8 cellular contexts compared by ENCODE assay signal in genomic region chr15:101613130-101614000, GRCh38. TPM values are rescaled to one million over a fixed set of nuclear protein-coding genes. Genes with fewer than 3 reads are reported as not detected.
A peak's percentile ranks its signal among the peaks of the same experiment; 100 is the strongest.
DNase-seq lines count a peak whose midpoint lies in the region; ATAC-seq lines count a peak whose summit lies in the region.

No MANE protein-coding gene starts in this region.

- no peak overlapping the region for H3K14ac ChIP-seq in mesenchymal stem cell (ENCODE audit: low read length in 2 of 2)

- H3K79me1 ChIP-seq in mesenchymal stem cell (replicated peaks; ENCODE audit: low read length, poor library complexity, severe bottlenecking): no peaks in the 10 kb centered on the region

- H2BK15ac ChIP-seq in mesenchymal stem cell (ENCODE audit: low read depth, poor library complexity, severe bottlenecking): no peak overlapping the region

- intact Hi-C loops in activated CD4-positive, alpha-beta memory T cell treated with anti-CD3 and anti-CD28 coated beads for 36 hours (cut with micrococcal nuclease): no loop called here

- no peak for ATAC-seq in GM18519 (IDR thresholded peaks at IDR 0.05; ENCODE audit: low FRiP score, unreplicated experiment)

- H3K4me1 ChIP-seq in BLaER1: peaks cover 71% of the 10 kb centered on the region
- peaks cover 10% of the 10 kb centered on the region for H3K4me1 ChIP-seq in mesenchymal stem cell (ENCODE audit: control insufficient read depth, insufficient read depth, low read depth, low read length)

- H3K4me2 ChIP-seq in BLaER1: peak overlapping the region; percentile 93
- no peak overlapping the region for H3K4me2 ChIP-seq in mesenchymal stem cell (ENCODE audit: low read length, poor library complexity, severe bottlenecking)

- no peaks in the 10 kb centered on the region for H3K4me1 Mint-ChIP-seq in activated CD4-positive, alpha-beta memory T cell treated with anti-CD3 and anti-CD28 coated beads for 36 hours (ENCODE audit: low read depth)

- H2AK5ac ChIP-seq in mesenchymal stem cell (ENCODE audit: low read length, severe bottlenecking): no peak overlapping the region

- H3K4me3 ChIP-seq in BLaER1 (peak overlapping the region; percentile 25), mesenchymal stem cell (ENCODE audit: insufficient read depth in 1 of 2, low read depth in 1 of 2, low read length in 2 of 2) (no peak overlapping the region)

- no peaks in the 10 kb centered on the region for H3K27me3 ChIP-seq in BLaER1
- peaks cover 26 to 31% of the 10 kb centered on the region in 2 experiments for H3K27me3 ChIP-seq in mesenchymal stem cell (ENCODE audit: control insufficient read depth in 1 of 2, insufficient read depth in 1 of 2, low read length in 2 of 2)

- no peak overlapping the region for H4K8ac ChIP-seq in mesenchymal stem cell (ENCODE audit: low read length)

- H3K9me3 ChIP-seq in BLaER1 (no peaks in the 10 kb centered on the region), mesenchymal stem cell (ENCODE audit: control insufficient read depth, low read length) (no peaks in the 10 kb centered on the region)

- no peak overlapping the region for H2BK5ac ChIP-seq in mesenchymal stem cell (ENCODE audit: low read depth, low read length, poor library complexity, severe bottlenecking)

- POLR2A ChIA-PET in activated CD4-positive, alpha-beta memory T cell treated with anti-CD3 and anti-CD28 coated beads for 36 hours (lab: Charles Lee): no interaction called here

- no peak overlapping the region for H3K4ac ChIP-seq in mesenchymal stem cell (ENCODE audit: low read depth in 1 of 2, low read length in 2 of 2)

- H3K36me3 Mint-ChIP-seq in activated CD4-positive, alpha-beta memory T cell treated with anti-CD3 and anti-CD28 coated beads for 36 hours: no peaks in the 10 kb centered on the region

- DNase-seq in NCI-H1694 (lab: John Stamatoyannopoulos, UW): peak; percentile 2
- DNase-seq in cerebellum (ENCODE audit: low spot score): peak; percentile 24
- peak; percentile 9 for DNase-seq in mesenchymal stem cell
- no peak for DNase-seq in A172 (ENCODE audit: low spot score)
- no peak for DNase-seq in activated CD4-positive, alpha-beta memory T cell treated with anti-CD3 and anti-CD28 coated beads for 36 hours
- no peak for DNase-seq in stimulated activated CD4-positive, alpha-beta T cell treated with anti-CD3 and anti-CD28 coated beads, Interleukin-4, amount 100 ng/mL, for 24 hours

- H3K23ac ChIP-seq in mesenchymal stem cell (ENCODE audit: low read length in 2 of 2): no peak overlapping the region

- CTCF ChIA-PET in activated CD4-positive, alpha-beta memory T cell treated with anti-CD3 and anti-CD28 coated beads for 36 hours (lab: Charles Lee): no interaction called here

- H3K9me3 Mint-ChIP-seq in activated CD4-positive, alpha-beta memory T cell treated with anti-CD3 and anti-CD28 coated beads for 36 hours: no peaks in the 10 kb centered on the region

- H3K27ac Mint-ChIP-seq in activated CD4-positive, alpha-beta memory T cell treated with anti-CD3 and anti-CD28 coated beads for 36 hours: no peak overlapping the region

- no peak overlapping the region for H3K18ac ChIP-seq in mesenchymal stem cell (ENCODE audit: low read depth in 1 of 2, low read length in 2 of 2)

- no peak overlapping the region for H3K27ac ChIP-seq in BLaER1
- no peak overlapping the region for H3K27ac ChIP-seq in mesenchymal stem cell (ENCODE audit: low read length, poor library complexity, severe bottlenecking)

- H2BK12ac ChIP-seq in mesenchymal stem cell (ENCODE audit: low read length in 2 of 2): no peak overlapping the region

- H3K36me3 ChIP-seq in BLaER1 (no peaks in the 10 kb centered on the region), mesenchymal stem cell (ENCODE audit: control insufficient read depth in 1 of 2, insufficient read depth in 2 of 2, low read depth in 1 of 2, low read length in 2 of 2) (peaks cover 0 to 5% of the 10 kb centered on the region in 2 experiments)

- H2AFZ ChIP-seq in mesenchymal stem cell (ENCODE audit: low read depth, low read length): no peak overlapping the region

- H3K4me3 Mint-ChIP-seq in activated CD4-positive, alpha-beta memory T cell treated with anti-CD3 and anti-CD28 coated beads for 36 hours: no peak overlapping the region

- no peaks in the 10 kb centered on the region for H3K27me3 Mint-ChIP-seq in activated CD4-positive, alpha-beta memory T cell treated with anti-CD3 and anti-CD28 coated beads for 36 hours

- H2BK120ac ChIP-seq in mesenchymal stem cell (ENCODE audit: low read depth, low read length): no peak overlapping the region

- H4K91ac ChIP-seq in mesenchymal stem cell (ENCODE audit: low read length): no peak overlapping the region

- peaks cover 13% of the 10 kb centered on the region; the same call in 1 of the 2 replicates for H4K20me1 ChIP-seq in BLaER1

- H3K9ac ChIP-seq in BLaER1 (no peak overlapping the region; the same call in 1 of the 2 replicates), mesenchymal stem cell (ENCODE audit: low read length) (no peak overlapping the region)

- WGBS in mesenchymal stem cell: 78% methylated on average over 20 of the region's 20 CpGs

RNA-seq across cellular contexts. Expression of gene TM2D3, which starts 38.8 kb away (rescaled TPM):
- total RNA-seq in cerebellum: 78.8 TPM
- 26.7 TPM for polyA plus RNA-seq in mesenchymal stem cell (2013, experiment 1 of 2)
- polyA plus RNA-seq in mesenchymal stem cell (2013, experiment 2 of 2): 29.0 TPM
- total RNA-seq in A172 (2014; rRNA removed; shearing (Covaris generic)): 35.5 and 47.1 TPM in 2 replicates
- 10 to 100 TPM; 41.7 to 48.1 TPM for total RNA-seq in activated CD4-positive, alpha-beta memory T cell treated with anti-CD3 and anti-CD28 coated beads for 36 hours

Comparison
In these comparisons a context has a peak if more than half of its experiments do, and no peak if none do; other contexts are left out.
1. DNase-seq: peak in NCI-H1694 (single experiment), cerebellum (single experiment) and mesenchymal stem cell (single experiment); none in A172 (single experiment), activated CD4-positive, alpha-beta memory T cell treated with anti-CD3 and anti-CD28 coated beads for 36 hours (single experiment) and stimulated activated CD4-positive, alpha-beta T cell treated with anti-CD3 and anti-CD28 coated beads, Interleukin-4, amount 100 ng/mL, for 24 hours (single experiment).